Comparison of ENCODE assay signal across 8 cellular contexts in genomic region chr12:127108360-127109215, GRCh38.
DNase-seq lines count a peak whose midpoint lies in the region; ATAC-seq, FAIRE-seq and TF ChIP-seq lines count a peak whose summit lies in the region.

No MANE protein-coding gene starts in this region.

- H3F3A ChIP-seq in neural progenitor cell (ENCODE audit: low read depth) = no peaks in the 10 kb centered on the region

- peak; percentile 80 for TF ChIP-seq CTCF in neural progenitor cell (IDR thresholded peaks at IDR 0.05)

- H3K9ac ChIP-seq in neural progenitor cell = no peak overlapping the region

- no peak overlapping the region for H3K27ac ChIP-seq in neural progenitor cell

- H3K4me3 Mint-ChIP-seq in neural progenitor cell = no peak overlapping the region

- no peaks in the 10 kb centered on the region for H3K36me3 Mint-ChIP-seq in neural progenitor cell

- no peak overlapping the region for H2AFZ ChIP-seq in neural progenitor cell (replicated peaks)

- H4K20me1 ChIP-seq in neural progenitor cell (ENCODE audit: low read depth) = no peaks in the 10 kb centered on the region

- H3K4me2 ChIP-seq in neural progenitor cell = no peak overlapping the region

- FAIRE-seq in urothelium cell line (lab: Jason Lieb, UNC) = no peak

- H3K27me3 Mint-ChIP-seq in neural progenitor cell (ENCODE audit: insufficient read depth, low read depth) = peaks cover 2% of the 10 kb centered on the region

- H3K79me2 ChIP-seq in neural progenitor cell (ENCODE audit: low read depth) = no peaks in the 10 kb centered on the region

- no peaks in the 10 kb centered on the region for H3K9me3 ChIP-seq in neural progenitor cell (ENCODE audit: low read depth)

- H3K27me3 ChIP-seq in neural progenitor cell = no peaks in the 10 kb centered on the region

- H3K4me1 Mint-ChIP-seq in neural progenitor cell = peaks cover 4% of the 10 kb centered on the region

- H3K4me3 ChIP-seq in neural progenitor cell = no peak overlapping the region

- ATAC-seq in GM18498 (IDR thresholded peaks at IDR 0.05; ENCODE audit: unreplicated experiment) (peak; percentile 76), HG02981 (IDR thresholded peaks at IDR 0.05; ENCODE audit: unreplicated experiment) (peak; percentile 93)

- H3K4me1 ChIP-seq in neural progenitor cell = peaks cover 3% of the 10 kb centered on the region

- H3K9me3 Mint-ChIP-seq in neural progenitor cell = no peaks in the 10 kb centered on the region

- H3K36me3 ChIP-seq in neural progenitor cell = no peaks in the 10 kb centered on the region

- no peak overlapping the region for H3K27ac Mint-ChIP-seq in neural progenitor cell

- DNase-seq in AG08395 (ENCODE audit: low spot score) (peak; percentile 85), NCI-H748 (lab: John Stamatoyannopoulos, UW; ENCODE audit: unreplicated experiment) (peak; percentile 72), activated T-cell treated with anti-CD3 and anti-CD28 coated beads for 24 hours (ENCODE audit: low read depth) (peak; percentile 20), fibroblast of gingiva (ENCODE audit: low read depth) (peak; percentile 54), neural progenitor cell (ENCODE audit: low spot score) (peak; percentile 74), urothelium cell line (ENCODE audit: low spot score) (peak; percentile 55)

Comparison
In these comparisons a context has a peak if more than half of its experiments do, and no peak if none do; other contexts are left out.
1. DNase-seq: peak in every context shown above with its lines; median percentile 85 in AG08395; 74 in neural progenitor cell; 72 in NCI-H748; 55 in urothelium cell line; 54 in fibroblast of gingiva; 20 in activated T-cell treated with anti-CD3 and anti-CD28 coated beads for 24 hours.